11 cellular contexts compared by ENCODE assay signal in the genomic region with DNA sequence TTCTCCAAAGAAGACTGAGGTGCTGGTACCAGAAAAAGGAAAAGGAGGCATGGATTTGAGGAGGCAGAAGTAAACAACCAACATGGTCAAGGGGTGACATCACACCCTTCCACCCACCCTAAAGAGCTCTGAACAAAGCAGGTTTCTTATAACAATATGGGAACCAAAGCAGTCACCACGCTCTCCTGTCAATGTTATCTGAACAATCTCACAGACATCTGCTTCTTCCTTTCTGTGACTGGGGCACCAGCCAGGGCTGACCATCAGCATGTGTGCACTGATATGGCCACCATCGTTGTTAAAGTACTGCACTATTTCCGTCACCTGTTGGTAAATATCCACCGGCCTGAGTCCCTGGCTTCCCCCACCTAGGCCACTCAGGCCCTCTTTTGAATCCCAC.
"Had no signal": no experiment of that assay in that cellular context is flagged by ENCODE, and none has a peak within 500 bp of the region (broad histone marks: within the 10 kb centered on the region; RNA-seq: fewer than 3 reads in every experiment).

No MANE protein-coding gene starts in this region.

- H3K4me1 Mint-ChIP-seq: naive thymus-derived CD8-positive, alpha-beta T cell; stimulated activated effector memory CD8-positive, alpha-beta T cell treated with anti-CD3 and anti-CD28 coated beads, Interleukin-12 subunit alpha, Interleukin-12 subunit beta, amount 100 ng/mL, for 72 hours had no signal

- H3K9me3 Mint-ChIP-seq: activated naive CD4-positive, alpha-beta T cell treated with anti-CD3 and anti-CD28 coated beads for 36 hours; activated T-helper 2 cell treated with anti-CD3 and anti-CD28 coated beads, Interferon-gamma antibody, Interleukin-2, Interleukin-4, amounts not matched to agents 10 μg/mL and 5 μg/mL and 100 μg/mL, durations not matched to agents 14 hours and 24 hours and 36 hours; endodermal cell; naive thymus-derived CD8-positive, alpha-beta T cell; stimulated activated effector memory CD8-positive, alpha-beta T cell treated with anti-CD3 and anti-CD28 coated beads, Interleukin-12 subunit alpha, Interleukin-12 subunit beta, amount 100 ng/mL, for 72 hours had no signal

- H3K36me3 Mint-ChIP-seq: naive thymus-derived CD8-positive, alpha-beta T cell; stimulated activated effector memory CD8-positive, alpha-beta T cell treated with anti-CD3 and anti-CD28 coated beads, Interleukin-12 subunit alpha, Interleukin-12 subunit beta, amount 100 ng/mL, for 72 hours had no signal

- ATAC-seq: left lung; mucosa of descending colon; naive thymus-derived CD8-positive, alpha-beta T cell; stimulated activated effector memory CD8-positive, alpha-beta T cell treated with anti-CD3 and anti-CD28 coated beads, Interleukin-12 subunit alpha, Interleukin-12 subunit beta, amount 100 ng/mL, for 72 hours had no signal

- H3K27ac Mint-ChIP-seq: activated naive CD4-positive, alpha-beta T cell treated with anti-CD3 and anti-CD28 coated beads for 36 hours; activated T-helper 2 cell treated with anti-CD3 and anti-CD28 coated beads, Interferon-gamma antibody, Interleukin-2, Interleukin-4, amounts not matched to agents 10 μg/mL and 5 μg/mL and 100 μg/mL, durations not matched to agents 14 hours and 24 hours and 36 hours; endodermal cell; stimulated activated effector memory CD8-positive, alpha-beta T cell treated with anti-CD3 and anti-CD28 coated beads, Interleukin-12 subunit alpha, Interleukin-12 subunit beta, amount 100 ng/mL, for 72 hours had no signal

- H3K4me3 Mint-ChIP-seq: activated naive CD4-positive, alpha-beta T cell treated with anti-CD3 and anti-CD28 coated beads for 36 hours; endodermal cell; naive thymus-derived CD8-positive, alpha-beta T cell; stimulated activated effector memory CD8-positive, alpha-beta T cell treated with anti-CD3 and anti-CD28 coated beads, Interleukin-12 subunit alpha, Interleukin-12 subunit beta, amount 100 ng/mL, for 72 hours had no signal

- DNase-seq: activated CD4-positive, alpha-beta T cell treated with anti-CD3 and anti-CD28 coated beads for 1 hour; activated CD4-positive, alpha-beta T cell treated with anti-CD3 and anti-CD28 coated beads, Interleukin-2, amount 50 U/mL, for 4 hours; activated naive CD4-positive, alpha-beta T cell treated with anti-CD3 and anti-CD28 coated beads for 36 hours; activated T-cell treated with anti-CD3 and anti-CD28 coated beads, Interleukin-2, amount 50 U/mL, for 1 hour; dorsolateral prefrontal cortex; endodermal cell; left lung; mucosa of descending colon; naive thymus-derived CD8-positive, alpha-beta T cell had no signal
